Comparison of ENCODE assay signal across 2 cellular contexts in the genomic region with DNA sequence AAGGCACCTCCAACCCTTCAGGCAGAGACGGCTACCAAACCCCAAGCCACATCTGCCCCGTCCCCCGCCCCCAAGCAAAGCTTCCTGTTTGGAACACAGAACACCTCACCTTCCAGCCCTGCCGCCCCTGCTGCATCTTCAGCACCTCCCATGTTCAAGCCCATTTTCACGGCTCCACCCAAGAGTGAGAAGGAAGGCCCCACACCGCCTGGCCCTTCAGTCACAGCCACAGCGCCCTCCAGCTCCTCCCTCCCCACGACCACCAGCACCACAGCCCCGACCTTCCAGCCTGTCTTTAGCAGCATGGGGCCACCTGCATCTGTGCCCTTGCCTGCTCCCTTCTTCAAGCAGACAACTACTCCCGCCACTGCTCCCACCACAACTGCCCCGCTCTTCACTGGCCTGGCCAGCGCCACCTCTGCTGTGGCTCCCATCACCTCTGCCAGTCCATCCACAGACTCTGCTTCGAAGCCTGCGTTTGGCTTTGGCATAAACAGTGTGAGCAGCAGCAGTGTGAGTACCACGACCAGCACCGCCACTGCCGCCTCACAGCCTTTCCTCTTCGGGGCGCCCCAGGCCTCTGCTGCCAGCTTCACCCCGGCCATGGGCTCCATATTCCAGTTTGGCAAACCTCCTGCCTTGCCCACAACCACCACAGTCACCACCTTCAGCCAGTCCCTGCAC. TPM values are rescaled to one million over a fixed set of nuclear protein-coding genes. Genes with fewer than 3 reads are reported as not detected.
"Had no signal": no experiment of that assay in that cellular context is flagged by ENCODE, and none has a peak within 500 bp of the region (broad histone marks: within the 10 kb centered on the region; RNA-seq: fewer than 3 reads in every experiment).

No MANE protein-coding gene starts in this region.

RNA-seq across cellular contexts. Expression of gene TRIM74, which starts 27.1 kb away (rescaled TPM):
- total RNA-seq: gastrocnemius medialis, thoracic aorta had no signal
